In genomic region chr3:129001101-129001816, GRCh38 we compare ENCODE assay signal across 8 cellular contexts. TPM values are rescaled to one million over a fixed set of nuclear protein-coding genes. Genes with fewer than 3 reads are reported as not detected.
A peak's percentile ranks its signal among the peaks of the same experiment; 100 is the strongest.
DNase-seq lines count a peak whose midpoint lies in the region; ATAC-seq, FAIRE-seq and TF ChIP-seq lines count a peak whose summit lies in the region.

Gene EFCC1, plus strand, starts transcription at chr3:129001304. Its CDS starts 325 bp downstream, at chr3:129001629.

- peaks cover 0 to 12% (median 2%) of the 10 kb centered on the region in 4 donors for H3K27me3 ChIP-seq in pancreas

- DNase-seq in GM03348 (ENCODE audit: low spot score): peak; percentile 63
- peak; percentile 53 for DNase-seq in glutamatergic neuron
- peak in 2 of 6 donors; percentile 40 to 77 for DNase-seq in pancreas
- no peak for DNase-seq in inferior parietal cortex (ENCODE audit: extremely low spot score)
- no peak for DNase-seq in GM10248 (ENCODE audit: extremely low spot score)

- peaks cover 24% of the 10 kb centered on the region for H3K27me3 Mint-ChIP-seq in glutamatergic neuron (ENCODE audit: unreplicated experiment)

- no peak within 1 kb of the TSS for H3K27ac Mint-ChIP-seq in glutamatergic neuron (ENCODE audit: unreplicated experiment)

- TF ChIP-seq CTCF in VCaP (conservative IDR thresholded peaks at IDR 0.05) (no peak), glutamatergic neuron (IDR thresholded peaks at IDR 0.05; ENCODE audit: partially characterized antibody, unreplicated experiment) (no peak), pancreas (IDR thresholded peaks at IDR 0.05) (no peak), GM10248 (IDR thresholded peaks at IDR 0.05; ENCODE audit: control extremely low read depth, extremely low read depth, low read depth, missing control alignments) (no peak)

- H3K4me1 ChIP-seq in pancreas: peaks cover 0 to 3% (median 0%) of the 10 kb centered on the region in 3 donors

- POLR2A ChIA-PET in GM10248 (lab: Yijun Ruan, JAX): no interaction called here

- peak within 1 kb of the TSS; percentile 24; the same call in 1 of the 2 replicates for H3K27ac ChIP-seq in VCaP
- peak within 1 kb of the TSS in 1 of 4 donors; percentile 44 for H3K27ac ChIP-seq in pancreas

- peaks cover 2% of the 10 kb centered on the region for H3K9me3 Mint-ChIP-seq in glutamatergic neuron (ENCODE audit: unreplicated experiment)

- H3K4me1 Mint-ChIP-seq in glutamatergic neuron (ENCODE audit: low read depth, unreplicated experiment): peaks cover 11% of the 10 kb centered on the region

- peak; percentile 22 to 70 (median 62) for ATAC-seq in pancreas
- no peak for ATAC-seq in HG03196 (IDR thresholded peaks at IDR 0.05; ENCODE audit: unreplicated experiment)
- ATAC-seq in GM18868 (IDR thresholded peaks at IDR 0.05; ENCODE audit: unreplicated experiment): no peak

- WGBS in pancreas, 2 donors: 1% methylated on average over 55 to 74 of the region's 74 CpGs

- CTCF ChIA-PET in GM10248 (lab: Yijun Ruan, JAX): no interaction called here

- H3K36me3 ChIP-seq in pancreas: no peaks in the 10 kb centered on the region

- no peaks in the 10 kb centered on the region for H3K9me3 ChIP-seq in pancreas

- peaks cover 11% of the 10 kb centered on the region for H3K36me3 Mint-ChIP-seq in glutamatergic neuron (ENCODE audit: unreplicated experiment)

- H3K4me3 Mint-ChIP-seq in glutamatergic neuron (ENCODE audit: unreplicated experiment): peak within 1 kb of the TSS; percentile 64

- intact Hi-C loops in pancreas (cut with DNase I): no loop called here

- peak within 1 kb of the TSS; percentile 15 to 47 (median 24) for H3K4me3 ChIP-seq in pancreas

- FAIRE-seq in pancreas (lab: Jason Lieb, UNC): no peak

RNA-seq across cellular contexts. Expression of gene EFCC1, which starts in this region (rescaled TPM):
- total RNA-seq in glutamatergic neuron (ENCODE audit: unreplicated experiment) (not detected), pancreas (under 1 TPM; 0.56 to 0.87 (median 0.67) TPM)
- 1 to 10 TPM; 2.2 to 6.1 TPM for polyA plus RNA-seq in pancreas

Comparison
In these comparisons a context has a peak if more than half of its experiments do, and no peak if none do; other contexts are left out.
1. Peak in DNase-seq in glutamatergic neuron; RNA of the gene not detected or under 1 TPM.
2. ATAC-seq: peak in pancreas (4 of 4); none in HG03196 (single experiment) and GM18868 (single experiment).